Comparison of ENCODE assay signal across 8 cellular contexts in the genomic region with DNA sequence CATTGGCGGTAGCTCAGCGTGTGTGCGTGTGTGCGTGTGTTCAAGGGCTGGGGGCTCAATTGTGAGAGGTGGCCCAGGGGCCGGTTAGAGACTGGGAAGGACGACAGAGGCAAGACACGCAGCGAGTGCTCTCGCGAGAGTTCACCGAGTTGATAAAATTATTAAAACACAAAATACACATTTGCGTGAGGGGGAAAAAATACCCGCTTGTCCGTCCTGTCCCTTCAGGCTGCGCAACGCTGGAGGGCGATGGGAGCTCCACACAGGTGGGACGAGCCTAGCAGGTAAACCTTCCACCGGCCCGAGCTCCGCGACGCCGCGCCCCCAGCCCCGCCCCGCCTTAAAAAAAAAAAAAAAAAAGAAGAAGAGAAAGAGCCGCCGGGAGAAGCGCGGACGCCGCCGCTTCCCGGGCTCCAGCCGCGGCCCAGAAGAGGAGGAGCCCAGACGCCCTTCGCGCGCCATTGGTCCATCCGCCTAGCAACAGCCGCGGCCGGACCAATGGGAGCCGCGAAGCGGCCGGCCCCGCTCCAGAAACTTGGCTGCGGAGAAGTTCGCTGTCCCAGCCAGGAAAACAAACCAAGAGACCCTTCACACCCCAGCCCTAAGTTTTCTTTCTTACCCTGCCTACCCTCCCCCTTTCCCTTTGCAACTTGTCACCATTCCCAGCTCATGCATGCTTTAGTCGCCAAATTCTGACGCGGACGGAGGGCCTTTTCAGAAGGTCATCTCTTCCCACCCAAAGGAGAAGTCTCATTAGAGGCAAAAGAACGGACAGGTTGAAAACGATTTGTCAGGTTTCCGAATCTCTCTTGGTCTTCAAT.
A peak's percentile ranks its signal among the peaks of the same experiment; 100 is the strongest.
DNase-seq lines count a peak whose midpoint lies in the region; ATAC-seq lines count a peak whose summit lies in the region.

No MANE protein-coding gene starts in this region.

- no peaks in the 10 kb centered on the region for H3K4me1 ChIP-seq in endocrine pancreas (ENCODE audit: control insufficient read depth, insufficient read depth, low read length)

- peak overlapping the region; percentile 64 for H3K4me3 ChIP-seq in endocrine pancreas (ENCODE audit: control insufficient read depth, insufficient read depth, low read length)

- peak overlapping the region; percentile 50 for H3K9ac ChIP-seq in endocrine pancreas (ENCODE audit: control insufficient read depth, insufficient read depth, low read length)

- H3K9me3 Mint-ChIP-seq in memory B cell: no peaks in the 10 kb centered on the region

- H3K27me3 ChIP-seq in endocrine pancreas (ENCODE audit: control insufficient read depth, insufficient read depth, low read length): no peaks in the 10 kb centered on the region

- DNase-seq in AG08396 (ENCODE audit: low spot score): peak; percentile 96
- DNase-seq in NCI-H524 treated with DMSO at 0.1 percent for 48 hours (lab: John Stamatoyannopoulos, UW): peak; percentile 56
- DNase-seq in activated CD8-positive, alpha-beta memory T cell treated with anti-CD3 and anti-CD28 coated beads for 48 hours (ENCODE audit: low read depth in 2 of 3, low spot score in 2 of 3): peak; percentile 5 to 14 (median 12)
- peak; percentile 14 to 24 for DNase-seq in memory B cell (ENCODE audit: low spot score in 2 of 2)
- peak; percentile 31 to 75 (median 38) for DNase-seq in stimulated activated CD4-positive, alpha-beta T cell treated with anti-CD3 and anti-CD28 coated beads, TNF-alpha, amount 100 ng/mL, for 24 hours (ENCODE audit: low read depth in 3 of 3)

- peaks cover 9% of the 10 kb centered on the region for H3K27me3 Mint-ChIP-seq in memory B cell

- H3K36me3 Mint-ChIP-seq in memory B cell: no peaks in the 10 kb centered on the region

- peak; percentile 99 for ATAC-seq in GM19035 (IDR thresholded peaks at IDR 0.05; ENCODE audit: unreplicated experiment)
- peak; percentile 99 for ATAC-seq in HG03342 (IDR thresholded peaks at IDR 0.05; ENCODE audit: unreplicated experiment)
- peak; percentile 97 for ATAC-seq in memory B cell (ENCODE audit: low read depth)

- H3K4me3 Mint-ChIP-seq in memory B cell: peak overlapping the region; percentile 81

- no peaks in the 10 kb centered on the region for H3K9me3 ChIP-seq in endocrine pancreas (ENCODE audit: control insufficient read depth, low read length)

- H3K4me1 Mint-ChIP-seq in memory B cell: peaks cover 7% of the 10 kb centered on the region

- no peaks in the 10 kb centered on the region for H3K36me3 ChIP-seq in endocrine pancreas (ENCODE audit: control insufficient read depth, insufficient read depth, low read length)

- no peak overlapping the region for H3K27ac Mint-ChIP-seq in memory B cell

Comparison
In these comparisons a context has a peak if more than half of its experiments do, and no peak if none do; other contexts are left out.
1. Peak in every context shown above with its lines: DNase-seq, ATAC-seq and H3K4me3 ChIP-seq.
2. DNase-seq: peak in every context shown above with its lines; median percentile 96 in AG08396; 56 in NCI-H524 treated with DMSO at 0.1 percent for 48 hours; 38 in stimulated activated CD4-positive, alpha-beta T cell treated with anti-CD3 and anti-CD28 coated beads, TNF-alpha, amount 100 ng/mL, for 24 hours; 19 in memory B cell; 12 in activated CD8-positive, alpha-beta memory T cell treated with anti-CD3 and anti-CD28 coated beads for 48 hours.